24 cellular contexts compared by ENCODE assay signal in genomic region chr2:1759611-1759930, GRCh38.
"Had no signal": no experiment of that assay in that cellular context is flagged by ENCODE, and none has a peak within 500 bp of the region (broad histone marks: within the 10 kb centered on the region; RNA-seq: fewer than 3 reads in every experiment).

No MANE protein-coding gene starts in this region.

- H3K4me1 ChIP-seq: neural progenitor cell, right lobe of liver, tibial nerve had no signal

- H3K9ac ChIP-seq: neural progenitor cell had no signal

- H3K4me3 ChIP-seq: left ventricle myocardium inferior, lung, neural progenitor cell, ovary, right atrium auricular region, right lobe of liver, skin epidermis, tibial nerve, upper lobe of left lung, vagina had no signal

- FAIRE-seq: islet of Langerhans had no signal

- DNase-seq: hypothalamus; immature natural killer cell; left ventricle myocardium inferior; mesendoderm; naive B cell; natural killer cell; nephron progenitor cell; stimulated activated CD4-positive, alpha-beta T cell treated with anti-CD3 and anti-CD28 coated beads, Interleukin-12 subunit alpha, Interleukin-12 subunit beta, amount 100 ng/mL, for 4 hours; stimulated activated CD4-positive, alpha-beta T cell treated with anti-CD3 and anti-CD28 coated beads, Interleukin-15, amount 100 ng/mL, for 24 hours; stimulated activated CD4-positive, alpha-beta T cell treated with anti-CD3 and anti-CD28 coated beads, Interleukin-2, amount 100 ng/mL, for 24 hours; stimulated activated CD4-positive, alpha-beta T cell treated with anti-CD3 and anti-CD28 coated beads, Interleukin-4, amount 100 ng/mL, for 1 hour; stimulated activated naive B cell treated with anti-CD40 and anti-IgM and Interleukin-4, amounts not matched to agents 10 μg/mL and 1 μg/mL and 100 μg/mL, for 72 hours; stimulated activated naive CD8-positive, alpha-beta T cell treated with anti-CD3 and anti-CD28 coated beads, Interleukin-15, Interleukin-2, amounts not matched to agents 100 U/mL and 50 U/mL, for 24 hours had no signal

- H3K9me3 Mint-ChIP-seq: immature natural killer cell, natural killer cell had no signal

- H3K4me3 Mint-ChIP-seq: immature natural killer cell; mesothelial cell of epicardium; naive B cell; natural killer cell; nephron progenitor cell; neural progenitor cell; stimulated activated naive B cell treated with anti-CD40 and anti-IgM and Interleukin-4, amounts not matched to agents 10 μg/mL and 1 μg/mL and 100 μg/mL, for 72 hours had no signal

- H3K9me3 ChIP-seq: left ventricle myocardium inferior, ovary, right atrium auricular region, right lobe of liver, vagina had no signal

- H3K36me3 ChIP-seq: left ventricle myocardium inferior, neural progenitor cell, ovary, right atrium auricular region, right lobe of liver, tibial nerve, upper lobe of left lung, vagina had no signal

- H3K36me3 Mint-ChIP-seq: immature natural killer cell, natural killer cell had no signal

- H3K4me1 Mint-ChIP-seq: immature natural killer cell; naive B cell; natural killer cell; nephron progenitor cell; neural progenitor cell; stimulated activated naive B cell treated with anti-CD40 and anti-IgM and Interleukin-4, amounts not matched to agents 10 μg/mL and 1 μg/mL and 100 μg/mL, for 72 hours had no signal

- H3K27me3 ChIP-seq: neural progenitor cell, ovary, right atrium auricular region, right lobe of liver, upper lobe of left lung, vagina had no signal

- H3K27ac ChIP-seq: left ventricle myocardium inferior, neural progenitor cell, ovary, right atrium auricular region, right lobe of liver, skin epidermis, tibial nerve, upper lobe of left lung, vagina had no signal

- H3K4me2 ChIP-seq: neural progenitor cell had no signal

- ATAC-seq: natural killer cell; right lobe of liver; stimulated activated naive B cell treated with anti-CD40 and anti-IgM and Interleukin-4, amounts not matched to agents 10 μg/mL and 1 μg/mL and 100 μg/mL, for 72 hours; stimulated activated naive CD8-positive, alpha-beta T cell treated with anti-CD3 and anti-CD28 coated beads, Interleukin-15, Interleukin-2, amounts not matched to agents 100 U/mL and 50 U/mL, for 24 hours had no signal
